Comparison of ENCODE assay signal across 8 cellular contexts in the genomic region with DNA sequence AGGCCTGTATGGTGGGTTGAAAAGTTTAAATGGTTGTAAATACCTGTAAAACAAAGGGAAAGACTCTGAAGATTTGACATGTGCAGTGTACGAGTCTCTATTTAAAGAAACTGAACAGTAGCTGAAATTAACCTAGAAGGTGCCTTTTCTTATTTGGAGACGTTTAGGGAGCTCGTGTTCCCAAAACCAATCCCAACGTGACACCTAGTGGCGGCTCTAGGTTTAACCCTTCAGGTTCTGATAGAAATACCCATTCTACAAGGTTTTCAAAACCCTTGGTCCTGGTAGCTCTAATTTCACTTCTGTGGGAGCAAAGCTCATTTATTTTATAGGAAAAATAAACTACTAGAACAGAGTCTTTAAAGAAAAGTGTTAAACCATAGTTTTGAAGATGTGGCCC.
DNase-seq lines count a peak whose midpoint lies in the region; TF ChIP-seq lines count a peak whose summit lies in the region.

No MANE protein-coding gene starts in this region.

- WGBS in GM23248 (ENCODE audit: low coverage in 1 of 2, low lambda C conversion rate in 2 of 2, missing lambda C conversion rate in 2 of 2), 2 experiments: 0 to 2% methylated on average over 5 of the region's 5 CpGs

- H3K79me2 ChIP-seq in GM23248 (ENCODE audit: insufficient read depth): no peaks in the 10 kb centered on the region

- H3K9ac ChIP-seq in GM23248: no peak overlapping the region

- in situ Hi-C loops in GM23248 (cut with MboI): no loop called here

- H3K27me3 ChIP-seq in GM23248 (replicated peaks; ENCODE audit: insufficient read depth): no peaks in the 10 kb centered on the region

- no peaks in the 10 kb centered on the region for H3K36me3 ChIP-seq in GM23248 (ENCODE audit: low read depth)

- H3K4me2 ChIP-seq in GM23248 (ENCODE audit: unreplicated experiment): no peak overlapping the region

- H3K4me3 ChIP-seq in GM23248 (no peak overlapping the region), choroid plexus epithelial cell (ENCODE audit: low read depth, low read length) (no peak overlapping the region)

- DNase-seq in DMS114 treated with DMSO at 0.1 percent for 48 hours (lab: John Stamatoyannopoulos, UW; ENCODE audit: unreplicated experiment) (peak; percentile 20), GM23248 (peak; percentile 0), NCI-H2081 (lab: John Stamatoyannopoulos, UW) (peak; percentile 69 to 70), choroid plexus epithelial cell (ENCODE audit: low read depth) (peak; percentile 24), renal cortical epithelial cell (ENCODE audit: low read depth) (peak; percentile 12), NCI-H524 treated with DMSO at 0.1 percent for 48 hours (lab: John Stamatoyannopoulos, UW) (no peak), activated gamma-delta T cell treated with Interleukin-2 at 50 U/mL for 16 hours (no peak), posterior vena cava (ENCODE audit: low spot score) (no peak)

- H3K9me2 ChIP-seq in GM23248 (ENCODE audit: insufficient read depth): no peaks in the 10 kb centered on the region

- H4K20me1 ChIP-seq in GM23248 (ENCODE audit: insufficient read depth): no peaks in the 10 kb centered on the region

- no peaks in the 10 kb centered on the region for H3K4me1 ChIP-seq in GM23248 (ENCODE audit: insufficient read depth)

- no peaks in the 10 kb centered on the region for H3K9me3 ChIP-seq in GM23248 (ENCODE audit: low read depth)

- H3K27ac ChIP-seq in GM23248: no peak overlapping the region

- peak; percentile 53 for TF ChIP-seq CTCF in choroid plexus epithelial cell (conservative IDR thresholded peaks at IDR 0.05; ENCODE audit: low read depth, low read length)

- H3F3A ChIP-seq in GM23248 (ENCODE audit: insufficient read depth): no peaks in the 10 kb centered on the region

- intact Hi-C loops in posterior vena cava (cut with DNase I): no loop called here

- no peak overlapping the region for H2AFZ ChIP-seq in GM23248

Comparison
In these comparisons a context has a peak if more than half of its experiments do, and no peak if none do; other contexts are left out.
1. DNase-seq: peak in DMS114 treated with DMSO at 0.1 percent for 48 hours (single experiment), GM23248 (single experiment), NCI-H2081 (2 of 2), choroid plexus epithelial cell (single experiment) and renal cortical epithelial cell (single experiment); none in NCI-H524 treated with DMSO at 0.1 percent for 48 hours (single experiment), activated gamma-delta T cell treated with Interleukin-2 at 50 U/mL for 16 hours (single experiment) and posterior vena cava (single experiment).